10 cellular contexts compared by ENCODE assay signal in genomic region chr19:29478578-29479565, GRCh38. TPM values are rescaled to one million over a fixed set of nuclear protein-coding genes. Genes with fewer than 3 reads are reported as not detected.
DNase-seq lines count a peak whose midpoint lies in the region; ATAC-seq, FAIRE-seq and TF ChIP-seq lines count a peak whose summit lies in the region.
"Had no signal": no experiment of that assay in that cellular context is flagged by ENCODE, and none has a peak within 500 bp of the region (broad histone marks: within the 10 kb centered on the region; RNA-seq: fewer than 3 reads in every experiment).

No MANE protein-coding gene starts in this region.

- no peaks in the 10 kb centered on the region for H4K20me1 ChIP-seq in PC-9 (ENCODE audit: insufficient read depth)

- H3K79me2 ChIP-seq in PC-9 (ENCODE audit: low read depth) = no peaks in the 10 kb centered on the region

- no peak overlapping the region for H3K4me3 ChIP-seq in PC-9
- H3K4me3 ChIP-seq: SJSA1 had no signal

- H3K4me2 ChIP-seq in PC-9 = no peak overlapping the region

- no peak overlapping the region for H2AFZ ChIP-seq in PC-9

- no peak overlapping the region for H3K27ac ChIP-seq in PC-9
- H3K27ac ChIP-seq: SJSA1 had no signal

- POLR2A ChIA-PET in PC-9 (lab: Charles Lee; ENCODE audit: unreplicated experiment) = no interaction called here

- FAIRE-seq in GM12891 (lab: Jason Lieb, UNC) = no peak

- H3K4me1 ChIP-seq in PC-9 (replicated peaks; ENCODE audit: insufficient read depth) = no peaks in the 10 kb centered on the region
- H3K4me1 ChIP-seq: SJSA1 had no signal

- H3K9me3 ChIP-seq in PC-9 (ENCODE audit: insufficient read depth, low read depth) = no peaks in the 10 kb centered on the region
- H3K9me3 ChIP-seq: SJSA1 had no signal

- CTCF ChIA-PET in PC-9 (lab: Charles Lee) = no interaction called here

- TF ChIP-seq CTCF in AG09319 (IDR thresholded peaks at IDR 0.05; ENCODE audit: low read depth, low read length) (peak; percentile 29), GM13977 (IDR thresholded peaks at IDR 0.05; ENCODE audit: extremely low read depth, insufficient read depth, missing control alignments) (peak; percentile 41), PC-9 (conservative IDR thresholded peaks at IDR 0.05) (peak; percentile 68)

- in situ Hi-C loops in GM13977 (cut with MboI; ENCODE audit: low pct_unique_long_range_greater_than_20kb, low sequenced_read_pairs, unreplicated experiment) = no loop called here

- no peaks in the 10 kb centered on the region for H3F3A ChIP-seq in PC-9 (ENCODE audit: insufficient read depth, low read depth)

- BruUV-seq in PC-9 (replicated peaks; lab: Mats Ljungman, UMichigan) = no TSS peak

- peaks cover 93% of the 10 kb centered on the region for H3K27me3 ChIP-seq in PC-9 (ENCODE audit: insufficient read depth, low read depth)
- H3K27me3 ChIP-seq: SJSA1 had no signal

- no peak for DNase-seq in AG09319 (ENCODE audit: extremely low read depth, low read depth)
- DNase-seq in GM13977 (ENCODE audit: low spot score) = no peak
- DNase-seq in PC-9 = peak in 1 of 2 experiments; percentile 24
- DNase-seq in kidney tubule cell (ENCODE audit: low spot score) = peak; percentile 5
- DNase-seq in DMS153 (lab: John Stamatoyannopoulos, UW) = no peak
- no peak for DNase-seq in GM12891 (ENCODE audit: insufficient read length, low spot score)
- DNase-seq in glomerular visceral epithelial cell (ENCODE audit: extremely low spot score) = no peak

- ATAC-seq in HG03025 (IDR thresholded peaks at IDR 0.05; ENCODE audit: low FRiP score, unreplicated experiment) = no peak

- no peaks in the 10 kb centered on the region for H3K36me3 ChIP-seq in PC-9 (ENCODE audit: low read depth)
- H3K36me3 ChIP-seq: SJSA1 had no signal

- intact Hi-C loops in PC-9 (cut with micrococcal nuclease; ENCODE audit: unreplicated experiment) = no loop called here

- H3K9me2 ChIP-seq in PC-9 (ENCODE audit: insufficient read depth) = no peaks in the 10 kb centered on the region

- no peak for TF ChIP-seq POLR2A in GM12891 (IDR thresholded peaks at IDR 0.05; ENCODE audit: low read depth, low read length)

TF ChIP-seq in GM12891, 5 proteins besides CTCF, POLR2A, EP300 and RAD21:
- TF ChIP-seq POU2F2 (IDR thresholded peaks at IDR 0.05; ENCODE audit: low read depth, low read length) = no peak
TF ChIP-seq in GM12891: peak in this region for 0.

RNA-seq across cellular contexts. Expression of gene VSTM2B, which starts 46.9 kb away (rescaled TPM):
- not detected in 2 replicates for total RNA-seq in PC-9 (2021)
- polyA plus RNA-seq in GM12891 (2012; ENCODE audit: low read depth, missing spikeins) = not detected
- total RNA-seq: myocyte, SJSA1 had no signal
